Comparison of ENCODE assay signal across 8 cellular contexts in genomic region chr16:89115216-89115949, GRCh38. TPM values are rescaled to one million over a fixed set of nuclear protein-coding genes. Genes with fewer than 3 reads are reported as not detected.
DNase-seq lines count a peak whose midpoint lies in the region; ATAC-seq and TF ChIP-seq lines count a peak whose summit lies in the region.

No MANE protein-coding gene starts in this region.

- no peaks in the 10 kb centered on the region for H3K9me3 Mint-ChIP-seq in CD8-positive, alpha-beta T cell
- H3K9me3 Mint-ChIP-seq in activated T-cell treated with anti-CD3 and anti-CD28 coated beads, Interleukin-2, amount 50 U/mL, for 24 hours: no peaks in the 10 kb centered on the region

- DNase-seq in CD8-positive, alpha-beta T cell: peak; percentile 80 to 99 (median 90)
- DNase-seq in NOMO-1 (lab: John Stamatoyannopoulos, UW; ENCODE audit: unreplicated experiment in 2 of 2) (peak; percentile 98), Right ventricle myocardium inferior (ENCODE audit: missing footprints) (peak; percentile 92), NCI-H1694 treated with DMSO at 0.1 percent for 48 hours (lab: John Stamatoyannopoulos, UW) (no peak), NCI-H146 treated with DMSO at 0.1 percent for 48 hours (lab: John Stamatoyannopoulos, UW; ENCODE audit: unreplicated experiment) (no peak)
- DNase-seq in activated T-cell treated with anti-CD3 and anti-CD28 coated beads, Interleukin-2, amount 50 U/mL, for 24 hours: peak; percentile 86
- peak; percentile 91 for DNase-seq in stimulated activated CD4-positive, alpha-beta T cell treated with anti-CD3 and anti-CD28 coated beads, Interleukin-15, amount 100 ng/mL, for 24 hours

- peak overlapping the region; percentile 81 for H3K4me3 Mint-ChIP-seq in CD8-positive, alpha-beta T cell
- peak overlapping the region; percentile 65 for H3K4me3 Mint-ChIP-seq in activated T-cell treated with anti-CD3 and anti-CD28 coated beads, Interleukin-2, amount 50 U/mL, for 24 hours

- peaks cover 38% of the 10 kb centered on the region for H3K4me1 Mint-ChIP-seq in CD8-positive, alpha-beta T cell (ENCODE audit: low read depth)
- peaks cover 43% of the 10 kb centered on the region for H3K4me1 Mint-ChIP-seq in activated T-cell treated with anti-CD3 and anti-CD28 coated beads, Interleukin-2, amount 50 U/mL, for 24 hours (ENCODE audit: low read depth)

- H3K27ac ChIP-seq in CD8-positive, alpha-beta T cell (ENCODE audit: low read depth, low read length): peak overlapping the region; percentile 69

- H3K9me3 ChIP-seq in CD8-positive, alpha-beta T cell (ENCODE audit: low read length): no peaks in the 10 kb centered on the region

- peaks cover 50% of the 10 kb centered on the region for H3K36me3 Mint-ChIP-seq in CD8-positive, alpha-beta T cell
- peaks cover 68% of the 10 kb centered on the region for H3K36me3 Mint-ChIP-seq in activated T-cell treated with anti-CD3 and anti-CD28 coated beads, Interleukin-2, amount 50 U/mL, for 24 hours (ENCODE audit: low read depth)

- POLR2A ChIA-PET in CD8-positive, alpha-beta T cell (lab: Charles Lee): interaction anchor here (0.6 to 3.4 kb wide), 10 partner anchors 11 to 259 kb away, joined by 3 to 47 read pairs (median 3); partner anchors contain the start of genes ACSF3, CDH15, GALNS and TRAPPC2L

- intact Hi-C loops in CD8-positive, alpha-beta T cell (cut with DNase I, micrococcal nuclease): loop anchor here (1.0 to 10.0 kb wide), 5 partner anchors 18 to 411 kb away; partner anchors contain the start of genes CDH15 (in 1 of the 2), CTU2 (in 1 of the 2), RNF166 (in 1 of the 2) and ZNF778 (in 1 of the 2)
- intact Hi-C loops in Right ventricle myocardium inferior (cut with DNase I): no loop called here

- ATAC-seq in CD8-positive, alpha-beta T cell: peak; percentile 82
- peak; percentile 80 for ATAC-seq in GM21717 (IDR thresholded peaks at IDR 0.05; ENCODE audit: unreplicated experiment)
- ATAC-seq in Right ventricle myocardium inferior: peak; percentile 58

- peak overlapping the region; percentile 99 for H3K27ac Mint-ChIP-seq in CD8-positive, alpha-beta T cell
- H3K27ac Mint-ChIP-seq in activated T-cell treated with anti-CD3 and anti-CD28 coated beads, Interleukin-2, amount 50 U/mL, for 24 hours: peak overlapping the region; percentile 93

- no peaks in the 10 kb centered on the region for H3K27me3 ChIP-seq in CD8-positive, alpha-beta T cell (ENCODE audit: insufficient read depth, low read length)

- CTCF ChIA-PET in CD8-positive, alpha-beta T cell (lab: Charles Lee): interaction anchor here (1.1 to 1.7 kb wide), 6 partner anchors 10 to 166 kb away, joined by 3 to 4 read pairs (median 4); no protein-coding TSS in a partner anchor

- peaks cover 49% of the 10 kb centered on the region for H3K4me1 ChIP-seq in CD8-positive, alpha-beta T cell (ENCODE audit: insufficient read depth, low read length)

- TF ChIP-seq CTCF in CD8-positive, alpha-beta T cell (IDR thresholded peaks at IDR 0.05): no peak

- H3K27me3 Mint-ChIP-seq in CD8-positive, alpha-beta T cell (ENCODE audit: low read depth): no peaks in the 10 kb centered on the region
- no peaks in the 10 kb centered on the region for H3K27me3 Mint-ChIP-seq in activated T-cell treated with anti-CD3 and anti-CD28 coated beads, Interleukin-2, amount 50 U/mL, for 24 hours

- peaks cover 33% of the 10 kb centered on the region for H3K36me3 ChIP-seq in CD8-positive, alpha-beta T cell (ENCODE audit: insufficient read depth, low read length)

- peak overlapping the region; percentile 40 for H3K4me3 ChIP-seq in CD8-positive, alpha-beta T cell (ENCODE audit: low read depth, low read length)

RNA-seq across cellular contexts. Expression of gene ACSF3, which starts 21.7 kb away (rescaled TPM):
- 10 to 100 TPM; 33.5 to 37.0 TPM for total RNA-seq in CD8-positive, alpha-beta T cell
- total RNA-seq in Right ventricle myocardium inferior: 17.0 TPM

RNA-seq across cellular contexts. Expression of gene CDH15, which starts 56.2 kb away (rescaled TPM):
- total RNA-seq in CD8-positive, alpha-beta T cell: under 1 TPM in 1 of 2 experiments, not detected in 1; 0.24 TPM
- total RNA-seq in Right ventricle myocardium inferior: not detected

Comparison
In these comparisons a context has a peak if more than half of its experiments do, and no peak if none do; other contexts are left out.
1. DNase-seq: peak in CD8-positive, alpha-beta T cell (7 of 7), NOMO-1 (2 of 2), activated T-cell treated with anti-CD3 and anti-CD28 coated beads, Interleukin-2, amount 50 U/mL, for 24 hours (single experiment), Right ventricle myocardium inferior (single experiment) and stimulated activated CD4-positive, alpha-beta T cell treated with anti-CD3 and anti-CD28 coated beads, Interleukin-15, amount 100 ng/mL, for 24 hours (single experiment); none in NCI-H1694 treated with DMSO at 0.1 percent for 48 hours (single experiment) and NCI-H146 treated with DMSO at 0.1 percent for 48 hours (single experiment).
2. Peak in every context shown above with its lines, with median percentiles within 50 percentile points of each other: ATAC-seq.